25 cellular contexts compared by ENCODE assay signal in genomic region chr4:146790515-146790914, GRCh38.
A peak's percentile ranks its signal among the peaks of the same experiment; 100 is the strongest.
DNase-seq lines count a peak whose midpoint lies in the region; ATAC-seq, FAIRE-seq and TF ChIP-seq lines count a peak whose summit lies in the region.
"Had no signal": no experiment of that assay in that cellular context is flagged by ENCODE, and none has a peak within 500 bp of the region (broad histone marks: within the 10 kb centered on the region; RNA-seq: fewer than 3 reads in every experiment).

No MANE protein-coding gene starts in this region.

- peaks cover 8% of the 10 kb centered on the region for H3K4me1 Mint-ChIP-seq in Calu3 (ENCODE audit: low read depth, unreplicated experiment)
- H3K4me1 Mint-ChIP-seq: CD8-positive, alpha-beta memory T cell had no signal

- CTCF ChIA-PET in Calu3 (lab: Charles Lee), result interaction anchor here (0.7 to 0.8 kb wide), 3 partner anchors 13 to 847 kb away, joined by 3 to 4 read pairs (median 3); no protein-coding TSS in a partner anchor

- no peak overlapping the region for H2AFZ ChIP-seq in keratinocyte (ENCODE audit: control insufficient read depth, low read length)

- H3K27ac ChIP-seq in keratinocyte (ENCODE audit: control insufficient read depth, insufficient read depth, low read length) (no peak overlapping the region), upper lobe of left lung (no peak overlapping the region)
- H3K27ac ChIP-seq: C4-2B had no signal

- no TSS peak for BruUV-seq in Calu3 (replicated peaks; lab: Mats Ljungman, UMichigan)

- intact Hi-C loops in Calu3 (cut with micrococcal nuclease; ENCODE audit: unreplicated experiment), result loop anchor here (5.0 kb wide), 1 partner anchor 37 kb away; no protein-coding TSS in a partner anchor

- H3K4me1 ChIP-seq in keratinocyte (ENCODE audit: control insufficient read depth, extremely low read depth, insufficient read depth, low read length), result peaks cover 2% of the 10 kb centered on the region
- H3K4me1 ChIP-seq in upper lobe of left lung, result no peaks in the 10 kb centered on the region

- no peak for TF ChIP-seq EP300 in upper lobe of left lung (IDR thresholded peaks at IDR 0.05)

- TF ChIP-seq POLR2A in upper lobe of left lung (IDR thresholded peaks at IDR 0.05), result no peak

- TF ChIP-seq CTCF in Calu3 (IDR thresholded peaks at IDR 0.05; ENCODE audit: unreplicated experiment) (no peak), bronchial epithelial cell (IDR thresholded peaks at IDR 0.05; ENCODE audit: insufficient read depth, low read length, severe bottlenecking) (no peak), keratinocyte (optimal IDR thresholded peaks at IDR 0.05 in 1 of 3, IDR thresholded peaks at IDR 0.05 in 1 of 3, conservative IDR thresholded peaks at IDR 0.05 in 1 of 3; ENCODE audit: extremely low read depth in 1 of 3, insufficient read depth in 2 of 3, low read length in 3 of 3) (no peak), upper lobe of left lung (IDR thresholded peaks at IDR 0.05) (no peak)

- H3K9ac ChIP-seq in keratinocyte (ENCODE audit: control insufficient read depth, extremely low read depth, insufficient read depth, low read length), result no peak overlapping the region
- H3K9ac ChIP-seq: SK-N-SH had no signal

- H3K79me2 ChIP-seq in keratinocyte (ENCODE audit: control insufficient read depth, insufficient read depth, low read length), result no peaks in the 10 kb centered on the region

- no peaks in the 10 kb centered on the region for H3K36me3 Mint-ChIP-seq in Calu3 (ENCODE audit: insufficient read depth, unreplicated experiment)
- H3K36me3 Mint-ChIP-seq: CD8-positive, alpha-beta memory T cell had no signal

- H3K27me3 ChIP-seq in bronchial epithelial cell (ENCODE audit: control insufficient read depth, insufficient read depth, low read length), result no peaks in the 10 kb centered on the region
- H3K27me3 ChIP-seq in keratinocyte (ENCODE audit: control insufficient read depth, extremely low read depth, insufficient read depth, low read length), result no peaks in the 10 kb centered on the region
- H3K27me3 ChIP-seq in upper lobe of left lung, result no peaks in the 10 kb centered on the region

- peak; percentile 66 for FAIRE-seq in bronchial epithelial cell (lab: Jason Lieb, UNC)
- peak; percentile 94 for FAIRE-seq in keratinocyte (lab: Jason Lieb, UNC)
- FAIRE-seq: A204.1, D721Med, GM12878 had no signal

- no peak overlapping the region for H3K27ac Mint-ChIP-seq in Calu3 (ENCODE audit: unreplicated experiment)
- H3K27ac Mint-ChIP-seq: CD8-positive, alpha-beta memory T cell; H9; HFFc6 had no signal

- no peaks in the 10 kb centered on the region for H3K27me3 Mint-ChIP-seq in Calu3 (ENCODE audit: unreplicated experiment)
- H3K27me3 Mint-ChIP-seq: CD8-positive, alpha-beta memory T cell had no signal

- no peaks in the 10 kb centered on the region for H3K9me3 Mint-ChIP-seq in Calu3 (ENCODE audit: low read depth, unreplicated experiment)
- H3K9me3 Mint-ChIP-seq: CD8-positive, alpha-beta memory T cell; H9; HFFc6 had no signal

- peak; percentile 17 for DNase-seq in Calu3
- DNase-seq in HT1080 (ENCODE audit: low read depth), result peak; percentile 60
- peak; percentile 97 for DNase-seq in bronchial epithelial cell (ENCODE audit: low read depth)
- DNase-seq in keratinocyte (ENCODE audit: low read depth, low spot score), result peak; percentile 13
- no peak for DNase-seq in upper lobe of left lung
- DNase-seq in NCI-H2227 treated with DMSO at 0.1 percent for 48 hours (lab: John Stamatoyannopoulos, UW), result no peak
- no peak for DNase-seq in NCI-H187 treated with DMSO at 0.1 percent for 48 hours (lab: John Stamatoyannopoulos, UW)
- DNase-seq: CD8-positive, alpha-beta memory T cell; DMS79 treated with DMSO at 0.1 percent for 48 hours; H9; HFFc6; KBM-7; NCI-H1092; NCI-H1436 treated with DMSO at 0.1 percent for 48 hours; NCI-H2029 treated with DMSO at 0.1 percent for 48 hours; NCI-H2171; NCI-H524 treated with DMSO at 0.1 percent for 48 hours; RPMI8226; SIG-M5; SK-N-SH had no signal

- no peak overlapping the region for H3K4me3 ChIP-seq in bronchial epithelial cell (ENCODE audit: low read depth, low read length)
- H3K4me3 ChIP-seq in keratinocyte (ENCODE audit: control insufficient read depth in 2 of 3, extremely low read depth in 1 of 3, insufficient read depth in 2 of 3, low read depth in 1 of 3, low read length in 3 of 3), result no peak overlapping the region
- H3K4me3 ChIP-seq in upper lobe of left lung, result no peak overlapping the region
- H3K4me3 ChIP-seq: GM12878 had no signal

- no peak overlapping the region for H3K4me3 Mint-ChIP-seq in Calu3 (ENCODE audit: low read depth, unreplicated experiment)
- H3K4me3 Mint-ChIP-seq: CD8-positive, alpha-beta memory T cell; H9; HFFc6 had no signal

- ATAC-seq in upper lobe of left lung (ENCODE audit: low FRiP score in 2 of 2), result no peak
- ATAC-seq in GM19351 (IDR thresholded peaks at IDR 0.05; ENCODE audit: unreplicated experiment), result no peak
- ATAC-seq: GM12878 had no signal

- H4K20me1 ChIP-seq in keratinocyte (ENCODE audit: control insufficient read depth, extremely low read depth, insufficient read depth, low read length), result no peaks in the 10 kb centered on the region

- H3K36me3 ChIP-seq in bronchial epithelial cell (ENCODE audit: control insufficient read depth, insufficient read depth, low read length), result no peaks in the 10 kb centered on the region
- no peaks in the 10 kb centered on the region for H3K36me3 ChIP-seq in keratinocyte (ENCODE audit: control insufficient read depth in 2 of 2, extremely low read depth in 1 of 2, insufficient read depth in 2 of 2, low read length in 2 of 2)
- H3K36me3 ChIP-seq in upper lobe of left lung, result no peaks in the 10 kb centered on the region

- H3K4me2 ChIP-seq in keratinocyte (ENCODE audit: control insufficient read depth, extremely low read depth, insufficient read depth, low read depth, low read length), result no peak overlapping the region
- H3K4me2 ChIP-seq: SK-N-SH had no signal

- dilution Hi-C loops in keratinocyte (cut with MboI; ENCODE audit: extremely low pct_ligation_motif_present, low sequenced_read_pairs), result no loop called here

- H3K9me3 ChIP-seq in keratinocyte (ENCODE audit: control insufficient read depth, low read depth, low read length) (no peaks in the 10 kb centered on the region), upper lobe of left lung (no peaks in the 10 kb centered on the region)
- H3K9me3 ChIP-seq: SK-N-SH had no signal

- H3K9me1 ChIP-seq in keratinocyte (ENCODE audit: control insufficient read depth, extremely low read depth, insufficient read depth, low read length), result no peaks in the 10 kb centered on the region

Comparison
In these comparisons a context has a peak if more than half of its experiments do, and no peak if none do; other contexts are left out.
1. DNase-seq: peak in Calu3 (single experiment), HT1080 (single experiment), bronchial epithelial cell (single experiment) and keratinocyte (single experiment); none in upper lobe of left lung (0 of 2), NCI-H2227 treated with DMSO at 0.1 percent for 48 hours (single experiment) and NCI-H187 treated with DMSO at 0.1 percent for 48 hours (single experiment).